ENCODE assay signal across 14 cellular contexts in the genomic region with DNA sequence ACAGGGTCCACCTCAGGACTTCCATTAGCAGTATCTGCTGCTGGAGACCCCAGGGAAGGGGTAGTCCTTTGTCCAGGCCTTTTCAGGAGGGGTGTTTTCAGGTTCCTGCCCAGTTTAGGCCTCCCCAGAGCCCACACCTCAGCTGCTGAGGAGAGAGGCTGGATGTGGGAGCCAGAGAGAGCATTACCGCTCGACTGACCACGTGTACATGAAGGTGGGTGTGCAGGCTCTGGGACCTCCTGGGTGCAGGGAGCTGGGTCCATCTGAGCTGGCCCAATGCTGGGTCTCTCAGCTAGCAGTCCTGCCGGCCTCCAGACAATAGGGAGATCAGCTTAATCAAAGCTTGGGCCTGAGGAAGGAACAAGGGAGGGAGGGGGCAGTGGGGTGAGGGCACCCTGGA.
"Had no signal": no experiment of that assay in that cellular context is flagged by ENCODE, and none has a peak within 500 bp of the region (broad histone marks: within the 10 kb centered on the region; RNA-seq: fewer than 3 reads in every experiment).

No MANE protein-coding gene starts in this region.

- H3K27ac Mint-ChIP-seq: activated CD4-positive, alpha-beta T cell treated with anti-CD3 and anti-CD28 coated beads for 36 hours; activated CD8-positive, alpha-beta T cell treated with anti-CD3 and anti-CD28 coated beads for 36 hours; activated naive CD4-positive, alpha-beta T cell treated with anti-CD3 and anti-CD28 coated beads, Interleukin-2, amount 50 U/mL, for 24 hours; T-cell had no signal

- ATAC-seq: activated CD4-positive, alpha-beta T cell treated with anti-CD3 and anti-CD28 coated beads for 36 hours; activated CD8-positive, alpha-beta T cell treated with anti-CD3 and anti-CD28 coated beads for 36 hours; body of pancreas; PC-3; T-cell had no signal

- H3K9me3 Mint-ChIP-seq: activated CD8-positive, alpha-beta T cell treated with anti-CD3 and anti-CD28 coated beads for 36 hours; activated naive CD4-positive, alpha-beta T cell treated with anti-CD3 and anti-CD28 coated beads, Interleukin-2, amount 50 U/mL, for 24 hours; T-cell had no signal

- H3K27ac ChIP-seq: ascending aorta, body of pancreas, KMS-11 had no signal

- H3K36me3 ChIP-seq: ascending aorta had no signal

- H3K9ac ChIP-seq: KMS-11 had no signal

- H3K4me3 Mint-ChIP-seq: activated CD4-positive, alpha-beta T cell treated with anti-CD3 and anti-CD28 coated beads for 36 hours; activated CD8-positive, alpha-beta T cell treated with anti-CD3 and anti-CD28 coated beads for 36 hours had no signal

- H3K36me3 Mint-ChIP-seq: activated naive CD4-positive, alpha-beta T cell treated with anti-CD3 and anti-CD28 coated beads, Interleukin-2, amount 50 U/mL, for 24 hours; T-cell had no signal

- H3K4me3 ChIP-seq: ascending aorta, body of pancreas had no signal

- DNase-seq: activated CD4-positive, alpha-beta T cell treated with anti-CD3 and anti-CD28 coated beads for 36 hours; activated CD8-positive, alpha-beta memory T cell treated with anti-CD3 and anti-CD28 coated beads, Interleukin-2, amount 50 U/mL, for 4 hours; activated CD8-positive, alpha-beta T cell treated with anti-CD3 and anti-CD28 coated beads for 36 hours; activated effector memory CD4-positive, alpha-beta T cell treated with Interleukin-2 at 50 U/mL for 16 hours; activated naive CD4-positive, alpha-beta T cell; NCI-H1417 treated with DMSO at 0.1 percent for 48 hours; PC-3; T-cell; T-helper 2 cell; T1000 had no signal

- H3K9me3 ChIP-seq: ascending aorta, body of pancreas had no signal

- H3K4me2 ChIP-seq: KMS-11 had no signal
